8 cellular contexts compared by ENCODE assay signal in the genomic region with DNA sequence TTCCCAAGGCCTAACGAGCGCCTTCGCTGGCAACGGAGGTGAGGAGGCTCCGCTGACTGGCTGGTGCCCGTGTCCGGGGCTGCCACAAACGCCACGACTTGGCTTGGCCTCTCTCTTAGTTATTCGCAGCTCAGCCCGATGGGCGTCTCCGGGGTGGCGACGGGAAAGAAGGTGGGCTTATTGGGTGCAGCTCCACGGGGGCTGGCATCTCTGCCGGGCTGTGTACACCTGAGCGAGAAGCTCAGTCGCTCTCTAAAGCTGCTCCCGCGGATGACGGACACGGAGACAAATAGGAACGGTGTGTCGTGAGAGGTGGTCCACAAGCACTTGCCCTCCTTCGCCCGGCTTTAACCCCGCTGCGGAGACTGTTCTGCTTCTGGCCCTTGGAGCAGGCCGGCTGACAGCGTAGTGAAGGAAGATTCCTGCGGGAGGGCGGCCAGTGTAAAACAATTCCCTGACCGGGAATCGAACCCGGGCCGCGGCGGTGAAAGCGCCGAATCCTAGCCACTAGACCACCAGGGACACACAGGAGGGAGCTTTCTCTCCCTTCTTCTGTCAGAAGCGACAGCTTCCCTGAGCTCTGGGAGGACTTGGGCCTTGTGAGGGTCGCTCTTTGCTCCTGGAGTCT. TPM values are rescaled to one million over a fixed set of nuclear protein-coding genes. Genes with fewer than 3 reads are reported as not detected.
DNase-seq lines count a peak whose midpoint lies in the region; FAIRE-seq and TF ChIP-seq lines count a peak whose summit lies in the region.
"Not testable (repeated sequence)": the region's sequence is repeated elsewhere in the genome, so short reads cannot be mapped to it uniquely, and the experiment has no call there.

No MANE protein-coding gene starts in this region.

- H4K20me1 ChIP-seq in H1 (replicated peaks in 1 of 2; ENCODE audit: control insufficient read depth in 1 of 2, insufficient read depth in 2 of 2, low read length in 2 of 2) = not testable (repeated sequence)

- H3K18ac ChIP-seq in H1 (ENCODE audit: extremely low read depth, low read length) = not testable (repeated sequence)

- H3K9me3 Mint-ChIP-seq in neural crest cell = not testable (repeated sequence)

- H3K14ac ChIP-seq in H1 (ENCODE audit: insufficient read length) = not testable (repeated sequence)

- FAIRE-seq in A204.1 (lab: Jason Lieb, UNC) = peak; percentile 90
- FAIRE-seq in H54 (lab: Jason Lieb, UNC) = peak; percentile 65
- FAIRE-seq in H1 (lab: Jason Lieb, UNC) = peak; percentile 98

- H2BK20ac ChIP-seq in H1 (ENCODE audit: low read length) = not testable (repeated sequence)

- H3K36me3 Mint-ChIP-seq in neural crest cell (ENCODE audit: low read depth) = not testable (repeated sequence)

- not testable (repeated sequence) for H2BK5ac ChIP-seq in H1 (ENCODE audit: low read depth, low read length)

- H4K8ac ChIP-seq in H1 (ENCODE audit: extremely low read depth, insufficient read depth, low read length) = not testable (repeated sequence)

- not testable (repeated sequence) for TF ChIP-seq EP300 in H1 (IDR thresholded peaks at IDR 0.05; ENCODE audit: borderline replicate concordance in 1 of 2, low read depth in 2 of 2, low read length in 2 of 2)

- H3K4me2 ChIP-seq in H1 (ENCODE audit: insufficient read depth in 1 of 2, low read depth in 2 of 2, low read length in 2 of 2) = peak overlapping the region; percentile 70 to 85

- not testable (repeated sequence) for H3K56ac ChIP-seq in H1 (replicated peaks; ENCODE audit: insufficient read length, low read depth, low read length)

- not testable (repeated sequence) for H4K91ac ChIP-seq in H1 (replicated peaks; ENCODE audit: insufficient read length, low read length)

- not testable (repeated sequence) for H4K5ac ChIP-seq in H1 (ENCODE audit: insufficient read length, low read depth, low read length)

- H3K9ac ChIP-seq in H1 (replicated peaks in 1 of 4; ENCODE audit: extremely low read depth in 1 of 4, low read depth in 3 of 4, low read length in 3 of 4); iPS-15b (ENCODE audit: low read depth, low read length): not testable (repeated sequence)

- not testable (repeated sequence) for H3K23ac ChIP-seq in H1 (ENCODE audit: insufficient read length)

- peaks cover 13% of the 10 kb centered on the region for H3K4me1 Mint-ChIP-seq in neural crest cell

- H3K27ac Mint-ChIP-seq in neural crest cell (ENCODE audit: unreplicated experiment) = not testable (repeated sequence)

- not testable (repeated sequence) for H3K9me3 ChIP-seq in H1 (ENCODE audit: insufficient read depth in 2 of 2, low read depth in 1 of 2, low read length in 1 of 2); iPS-15b (ENCODE audit: control insufficient read depth, insufficient read depth, low read length)

- H3K27me3 ChIP-seq in H1 (replicated peaks in 1 of 4; ENCODE audit: control insufficient read depth in 3 of 4, extremely low read depth in 1 of 4, insufficient read depth in 3 of 4, low read length in 3 of 4) = peaks cover 1 to 16% (median 10%) of the 10 kb centered on the region in 4 experiments; a peak in 6 of 7 replicates
- peaks cover 13% of the 10 kb centered on the region for H3K27me3 ChIP-seq in iPS-15b (ENCODE audit: control insufficient read depth, insufficient read depth, low read length)

- CTCF ChIA-PET in H1 (lab: Charles Lee; ENCODE audit: partially characterized antibody) = interaction anchor here (1.7 kb wide), 1 partner anchor 90 kb away, joined by 3 read pairs; no protein-coding TSS in a partner anchor

- not testable (repeated sequence) for H2BK12ac ChIP-seq in H1 (ENCODE audit: low read depth, low read length)

- peak overlapping the region; percentile 91 for H3K4me3 Mint-ChIP-seq in neural crest cell

- TF ChIP-seq POLR2A in H54 (IDR thresholded peaks at IDR 0.05; ENCODE audit: low read depth, low read length); H1 (IDR thresholded peaks at IDR 0.05; ENCODE audit: control extremely low read depth in 1 of 2, low read depth in 2 of 2, low read length in 2 of 2): not testable (repeated sequence)

- H2AFZ ChIP-seq in H1 (ENCODE audit: low read length) = not testable (repeated sequence)

- not testable (repeated sequence) for H3K79me2 ChIP-seq in H1 (ENCODE audit: control insufficient read depth in 1 of 2, insufficient read depth in 2 of 2, low read length in 2 of 2)

- H3K4me3 ChIP-seq in H1 (ENCODE audit: extremely low read depth in 1 of 4, insufficient read depth in 2 of 4, low read depth in 3 of 4, low read length in 4 of 4) = peak overlapping the region; percentile 49 to 65 (median 60)
- H3K4me3 ChIP-seq in iPS-15b (ENCODE audit: low read depth, low read length) = peak overlapping the region; percentile 66

- not testable (repeated sequence) for TF ChIP-seq RAD21 in H1 (IDR thresholded peaks at IDR 0.05 in 1 of 2, conservative IDR thresholded peaks at IDR 0.05 in 1 of 2; ENCODE audit: low read depth in 2 of 2, low read length in 2 of 2)

- H3K79me1 ChIP-seq in H1 (ENCODE audit: low read depth, low read length) = not testable (repeated sequence)

- H3K23me2 ChIP-seq in H1 (ENCODE audit: low read depth, low read length) = not testable (repeated sequence)

- not testable (repeated sequence) for H2BK120ac ChIP-seq in H1 (replicated peaks; ENCODE audit: low read depth, low read length)

- H3K4me1 ChIP-seq in H1 (replicated peaks in 1 of 4; ENCODE audit: control insufficient read depth in 3 of 4, insufficient read depth in 4 of 4, low read length in 3 of 4); iPS-15b (ENCODE audit: control insufficient read depth, insufficient read depth, low read length): not testable (repeated sequence)

- not testable (repeated sequence) for H3K36me3 ChIP-seq in H1 (ENCODE audit: control insufficient read depth in 2 of 4, insufficient read depth in 4 of 4, low read length in 3 of 4); iPS-15b (ENCODE audit: control insufficient read depth, insufficient read depth, low read length)

- not testable (repeated sequence) for DNase-seq in H54 (ENCODE audit: insufficient read length, low spot score)
- DNase-seq in RPMI8226 (peak; percentile 51), H1 (ENCODE audit: low read depth in 1 of 2, low spot score in 2 of 2) (peak; percentile 67 to 100), neural crest cell (ENCODE audit: low read depth, low spot score) (peak; percentile 83)
- peak; percentile 36 for DNase-seq in activated naive CD4-positive, alpha-beta T cell treated with Interleukin-2 at 50 U/mL for 16 hours
- peak; percentile 52 for DNase-seq in stimulated activated CD4-positive, alpha-beta T cell treated with anti-CD3 and anti-CD28 coated beads, Interleukin-4, amount 100 ng/mL, for 24 hours

- TF ChIP-seq CTCF in H1 (IDR thresholded peaks at IDR 0.05; ENCODE audit: control extremely low read depth in 1 of 3, insufficient read depth in 1 of 3, low read depth in 1 of 3, low read length in 3 of 3); neural crest cell (conservative IDR thresholded peaks at IDR 0.05): not testable (repeated sequence)

- not testable (repeated sequence) for H3K27ac ChIP-seq in H1 (ENCODE audit: low read depth, low read length)

- H3K27me3 Mint-ChIP-seq in neural crest cell (ENCODE audit: low read depth) = peaks cover 65% of the 10 kb centered on the region

- H2AK5ac ChIP-seq in H1 (ENCODE audit: low read depth, low read length) = not testable (repeated sequence)

- WGBS in H1 (ENCODE audit: extremely low coverage in 1 of 2, insufficient coverage in 1 of 2, insufficient read length in 1 of 2, insufficient replicate concordance in 2 of 2, low coverage in 1 of 2, low lambda C conversion rate in 2 of 2, missing lambda C conversion rate in 1 of 2), 2 experiments = 1% methylated on average over 33 of the region's 43 CpGs; no CpG with 5 or more reads in 1 of the 2 experiments

- not testable (repeated sequence) for H3K4ac ChIP-seq in H1 (replicated peaks; ENCODE audit: insufficient read length, low read depth, low read length)

- POLR2A ChIA-PET in H1 (lab: Charles Lee; ENCODE audit: partially characterized antibody) = not testable (repeated sequence)

- H2BK15ac ChIP-seq in H1 (ENCODE audit: low read length) = not testable (repeated sequence)

TF ChIP-seq in H1, 55 proteins besides CTCF, POLR2A, EP300 and RAD21:
- TF ChIP-seq TEAD4 (IDR thresholded peaks at IDR 0.05; ENCODE audit: low read depth, low read length) (0 out of 2 replicates have a peak, but pooled peaks have one; percentile 51), TBP (IDR thresholded peaks at IDR 0.05; ENCODE audit: low read depth, low read length) (peak; percentile 92), NRF1 (IDR thresholded peaks at IDR 0.05; ENCODE audit: low read depth, low read length) (peak; percentile 10; the same call in 1 of the 2 replicates)

RNA-seq across cellular contexts. Expression of a gene that starts 20.9 kb away (rescaled TPM):
- 1,303 and 1,497 TPM in 2 replicates for total RNA-seq in H1 (2021; fragmentation: NEBNext Ultra II Directional; extraction: Animal tissue kit (Norgen Biotek cat#: 25700))
- polyA plus RNA-seq in H1 (2011; rRNA removed) = under 0.01 and 145 TPM in 2 replicates
- under 0.01 TPM for polyA plus RNA-seq in H1 (2011; cell fraction: cytosol; rRNA removed)
- under 0.01 TPM for polyA plus RNA-seq in H1 (2011; cell fraction: nucleus; rRNA removed)
- 20.3 to 94.3 TPM in 2 of 4 replicates, not detected in the others for polyA plus RNA-seq in H1 (2012, experiment 1 of 2)
- polyA plus RNA-seq in H1 (2012, experiment 2 of 2) = not detected
- not detected for polyA plus RNA-seq in H1 (2013, experiment 1 of 2)
- not detected for polyA plus RNA-seq in H1 (2013, experiment 2 of 2)
- polyA minus RNA-seq in H1 (2011; rRNA and poly(A)+ RNA removed) = 10,411 and 22,262 TPM in 2 replicates
- 63,669 TPM for polyA minus RNA-seq in H1 (2011; cell fraction: cytosol; rRNA and poly(A)+ RNA removed)
- 43,973 TPM for polyA minus RNA-seq in H1 (2011; cell fraction: nucleus; rRNA and poly(A)+ RNA removed)
- total RNA-seq in neural crest cell = 2,478 and 3,042 TPM in 2 replicates
